In genomic region chr5:176677209-176677931, GRCh38 we compare ENCODE assay signal across 28 cellular contexts. TPM values are rescaled to one million over a fixed set of nuclear protein-coding genes. Genes with fewer than 3 reads are reported as not detected.
A peak's percentile ranks its signal among the peaks of the same experiment; 100 is the strongest.
DNase-seq lines count a peak whose midpoint lies in the region; ATAC-seq, FAIRE-seq and TF ChIP-seq lines count a peak whose summit lies in the region.
"Had no signal": no experiment of that assay in that cellular context is flagged by ENCODE, and none has a peak within 500 bp of the region (broad histone marks: within the 10 kb centered on the region; RNA-seq: fewer than 3 reads in every experiment).

No MANE protein-coding gene starts in this region.

- TF ChIP-seq CTCF in right atrium auricular region (IDR thresholded peaks at IDR 0.05), result no peak
- TF ChIP-seq CTCF in K562 (IDR thresholded peaks at IDR 0.05 in 2 of 3, conservative IDR thresholded peaks at IDR 0.05 in 1 of 3; ENCODE audit: insufficient read depth in 2 of 3, low read depth in 1 of 3, low read length in 3 of 3), result no peak
- TF ChIP-seq CTCF in kidney (IDR thresholded peaks at IDR 0.05; ENCODE audit: borderline replicate concordance, extremely low read depth, insufficient read depth), result no peak
- TF ChIP-seq CTCF in mammary epithelial cell (conservative IDR thresholded peaks at IDR 0.05 in 1 of 2, IDR thresholded peaks at IDR 0.05 in 1 of 2; ENCODE audit: extremely low read depth in 1 of 2, insufficient read depth in 1 of 2, low read depth in 1 of 2, low read length in 2 of 2), result no peak
- TF ChIP-seq CTCF in mesothelial cell of epicardium (IDR thresholded peaks at IDR 0.05; ENCODE audit: unreplicated experiment), result no peak

- no peak overlapping the region for H3K4me3 Mint-ChIP-seq in mesothelial cell of epicardium
- H3K4me3 Mint-ChIP-seq: activated B cell treated with CpG ODN at 0.5 μM for 24 hours; activated naive CD8-positive, alpha-beta T cell treated with anti-CD3 and anti-CD28 coated beads for 36 hours; naive thymus-derived CD4-positive, alpha-beta T cell; stimulated activated naive CD8-positive, alpha-beta T cell treated with anti-CD3 and anti-CD28 coated beads, Interleukin-15, Interleukin-2, amounts not matched to agents 100 ng/mL and 50 ng/mL, for 24 hours had no signal

- H3K4me2 ChIP-seq in K562 (ENCODE audit: insufficient read depth, low read length) (no peak overlapping the region), mammary epithelial cell (ENCODE audit: insufficient read depth, low read depth, low read length) (no peak overlapping the region)
- H3K4me2 ChIP-seq: PC-9 had no signal

- H3K4me1 Mint-ChIP-seq in mesothelial cell of epicardium, result no peaks in the 10 kb centered on the region
- H3K4me1 Mint-ChIP-seq: activated naive CD8-positive, alpha-beta T cell treated with anti-CD3 and anti-CD28 coated beads for 36 hours had no signal

- H3K9me3 Mint-ChIP-seq in mesothelial cell of epicardium, result no peaks in the 10 kb centered on the region
- H3K9me3 Mint-ChIP-seq: activated B cell treated with CpG ODN at 0.5 μM for 24 hours; activated naive CD8-positive, alpha-beta T cell treated with anti-CD3 and anti-CD28 coated beads for 36 hours; naive thymus-derived CD4-positive, alpha-beta T cell; stimulated activated naive CD8-positive, alpha-beta T cell treated with anti-CD3 and anti-CD28 coated beads, Interleukin-15, Interleukin-2, amounts not matched to agents 100 ng/mL and 50 ng/mL, for 24 hours had no signal

- ATAC-seq in Right ventricle myocardium superior (ENCODE audit: poor library complexity) (peak; percentile 76), K562 (no peak), HG03342 (IDR thresholded peaks at IDR 0.05; ENCODE audit: unreplicated experiment) (no peak)
- ATAC-seq: naive thymus-derived CD4-positive, alpha-beta T cell; sciatic nerve had no signal

- dilution Hi-C loops in mammary epithelial cell (cut with HindIII; ENCODE audit: low sequenced_read_pairs), result no loop called here

- H2AFZ ChIP-seq in K562 (ENCODE audit: low read depth, low read length), result peak overlapping the region; percentile 84; the same call in 1 of the 2 replicates
- H2AFZ ChIP-seq in mammary epithelial cell (ENCODE audit: low read depth, low read length), result no peak overlapping the region
- H2AFZ ChIP-seq: parathyroid adenoma had no signal

- no peak for FAIRE-seq in K562 (lab: Jason Lieb, UNC)
- FAIRE-seq in kidney (lab: Jason Lieb, UNC), result no peak
- FAIRE-seq: A204.1 had no signal

- no TSS peak for BruUV-seq in K562 (replicated peaks; lab: Mats Ljungman, UMichigan)
- BruUV-seq in mammary epithelial cell (replicated peaks; lab: Mats Ljungman, UMichigan), result no TSS peak

- H3K27me3 ChIP-seq in right atrium auricular region (peaks cover 0 to 10% of the 10 kb centered on the region in 2 donors), K562 (ENCODE audit: control insufficient read depth in 2 of 2, insufficient read depth in 2 of 2, low read length in 2 of 2) (peaks cover 13 to 27% of the 10 kb centered on the region in 2 experiments), mammary epithelial cell (ENCODE audit: insufficient read depth, low read length) (peaks cover 10% of the 10 kb centered on the region)
- H3K27me3 ChIP-seq: BE2C had no signal

- H3K9me3 ChIP-seq in right atrium auricular region, result no peaks in the 10 kb centered on the region
- no peaks in the 10 kb centered on the region for H3K9me3 ChIP-seq in K562 (replicated peaks; ENCODE audit: control insufficient read depth, insufficient read depth, low read depth, low read length)
- no peaks in the 10 kb centered on the region for H3K9me3 ChIP-seq in kidney (ENCODE audit: control insufficient read depth in 1 of 2, low read length in 2 of 2)
- H3K9me3 ChIP-seq in mammary epithelial cell (replicated peaks; ENCODE audit: insufficient read depth, low read length), result no peaks in the 10 kb centered on the region
- H3K9me3 ChIP-seq: BE2C, tibial artery had no signal

- H3K4me1 ChIP-seq in right atrium auricular region, result peaks cover 0 to 49% of the 10 kb centered on the region in 2 donors
- peaks cover 18 to 35% of the 10 kb centered on the region in 2 experiments for H3K4me1 ChIP-seq in K562 (replicated peaks in 1 of 2; ENCODE audit: control insufficient read depth in 2 of 2, insufficient read depth in 2 of 2, low read length in 2 of 2)
- H3K4me1 ChIP-seq in kidney (ENCODE audit: control insufficient read depth in 1 of 2, insufficient read depth in 1 of 2, low read depth in 1 of 2, low read length in 2 of 2), result peaks cover 2 to 8% of the 10 kb centered on the region in 2 donors
- H3K4me1 ChIP-seq in mammary epithelial cell (ENCODE audit: insufficient read depth, low read length), result no peaks in the 10 kb centered on the region
- H3K4me1 ChIP-seq: parathyroid adenoma had no signal

- H3K9ac ChIP-seq in K562 (ENCODE audit: insufficient read depth in 1 of 2, low read depth in 2 of 2, low read length in 2 of 2), result 0 out of 4 replicates have a peak overlapping the region, but pooled peaks of 1 of the 2 experiments have one; percentile 20
- no peak overlapping the region for H3K9ac ChIP-seq in kidney (ENCODE audit: low read length in 2 of 2)
- no peak overlapping the region for H3K9ac ChIP-seq in mammary epithelial cell (ENCODE audit: insufficient read depth, low read length)
- H3K9ac ChIP-seq: parathyroid adenoma had no signal

- in situ Hi-C loops in K562 (cut with MboI), result no loop called here
- in situ Hi-C loops in mammary epithelial cell (cut with MboI; ENCODE audit: low sequenced_read_pairs in 2 of 2), result no loop called here

- intact Hi-C loops in Right ventricle myocardium superior (cut with DNase I) (no loop called here), K562 (cut with micrococcal nuclease) (no loop called here), kidney (cut with DNase I) (no loop called here), mammary epithelial cell (cut with micrococcal nuclease) (no loop called here)

- CTCF ChIA-PET in K562 (lab: Yijun Ruan, JAX; ENCODE audit: low intra/inter-chr PET ratio) (no interaction called here), mammary epithelial cell (lab: Charles Lee; ENCODE audit: low non-redundant PET) (no interaction called here)

- no peak overlapping the region for H3K4me3 ChIP-seq in right atrium auricular region
- no peak overlapping the region for H3K4me3 ChIP-seq in K562
- H3K4me3 ChIP-seq in kidney (ENCODE audit: low read length in 2 of 2), result no peak overlapping the region
- no peak overlapping the region for H3K4me3 ChIP-seq in mammary epithelial cell (replicated peaks in 1 of 3; ENCODE audit: insufficient read depth in 1 of 3, low read depth in 2 of 3, low read length in 3 of 3)
- H3K4me3 ChIP-seq: PC-9, tibial artery had no signal

- H3K79me2 ChIP-seq in K562 (ENCODE audit: control insufficient read depth, insufficient read depth, low read length), result no peaks in the 10 kb centered on the region
- no peaks in the 10 kb centered on the region for H3K79me2 ChIP-seq in mammary epithelial cell (ENCODE audit: insufficient read depth, low read length)
- H3K79me2 ChIP-seq: parathyroid adenoma had no signal

- TF ChIP-seq EP300 in K562 (IDR thresholded peaks at IDR 0.05; ENCODE audit: low read length), result no peak

- WGBS in K562 (ENCODE audit: insufficient coverage, low coverage, missing lambda C conversion rate), result 61% methylated on average over 10 of the region's 12 CpGs
- WGBS in mammary epithelial cell (ENCODE audit: low coverage, missing lambda C conversion rate), result 78% methylated on average over 7 of the region's 12 CpGs

- TF ChIP-seq POLR2A in K562 (conservative IDR thresholded peaks at IDR 0.05), result no peak

- H3K27ac Mint-ChIP-seq in mesothelial cell of epicardium, result no peak overlapping the region
- H3K27ac Mint-ChIP-seq: activated B cell treated with CpG ODN at 0.5 μM for 24 hours; activated naive CD8-positive, alpha-beta T cell treated with anti-CD3 and anti-CD28 coated beads for 36 hours; naive thymus-derived CD4-positive, alpha-beta T cell; stimulated activated naive CD8-positive, alpha-beta T cell treated with anti-CD3 and anti-CD28 coated beads, Interleukin-15, Interleukin-2, amounts not matched to agents 100 ng/mL and 50 ng/mL, for 24 hours had no signal

- H3K36me3 Mint-ChIP-seq in mesothelial cell of epicardium, result no peaks in the 10 kb centered on the region
- H3K36me3 Mint-ChIP-seq: activated naive CD8-positive, alpha-beta T cell treated with anti-CD3 and anti-CD28 coated beads for 36 hours; naive thymus-derived CD4-positive, alpha-beta T cell had no signal

- H3K27ac ChIP-seq in right atrium auricular region (no peak overlapping the region), K562 (ENCODE audit: extremely low read depth, low read depth, low read length) (no peak overlapping the region), kidney (ENCODE audit: low read depth in 2 of 2, low read length in 2 of 2) (no peak overlapping the region), mammary epithelial cell (ENCODE audit: insufficient read depth, low read depth, low read length) (no peak overlapping the region)
- H3K27ac ChIP-seq: parathyroid adenoma, PC-9, tibial artery had no signal

- no peaks in the 10 kb centered on the region for H3K9me1 ChIP-seq in K562 (ENCODE audit: control insufficient read depth, insufficient read depth, low read length)

- POLR2A ChIA-PET in K562 (lab: Yijun Ruan, JAX), result interaction anchor here (0.5 to 1.7 kb wide), 4 partner anchors 17 to 366 kb away, joined by 3 to 6 read pairs (median 3); no protein-coding TSS in a partner anchor

- no peaks in the 10 kb centered on the region for H4K20me1 ChIP-seq in K562 (replicated peaks; ENCODE audit: control insufficient read depth, insufficient read depth, low read length)
- H4K20me1 ChIP-seq in mammary epithelial cell (ENCODE audit: insufficient read depth, low read length), result no peaks in the 10 kb centered on the region

- no peaks in the 10 kb centered on the region for H3K36me3 ChIP-seq in right atrium auricular region
- H3K36me3 ChIP-seq in K562 (ENCODE audit: control insufficient read depth, insufficient read depth, low read length), result no peaks in the 10 kb centered on the region
- no peaks in the 10 kb centered on the region for H3K36me3 ChIP-seq in kidney (ENCODE audit: control insufficient read depth in 1 of 2, insufficient read depth in 2 of 2, low read length in 2 of 2)
- H3K36me3 ChIP-seq in mammary epithelial cell (ENCODE audit: insufficient read depth, low read length), result no peaks in the 10 kb centered on the region
- H3K36me3 ChIP-seq: BE2C, tibial artery had no signal

- DNase-seq in Right ventricle myocardium superior (peak; percentile 66), right atrium auricular region (ENCODE audit: low spot score) (no peak), K562 (ENCODE audit: extremely low read depth in 1 of 4, low spot score in 3 of 4) (no peak), kidney (peak; percentile 43), mammary epithelial cell (no peak), inferior parietal cortex (ENCODE audit: extremely low spot score) (no peak), mesothelial cell of epicardium (ENCODE audit: low spot score in 2 of 2, unreplicated experiment in 2 of 2) (no peak)
- DNase-seq: activated B cell treated with CpG ODN at 0.5 μM for 24 hours; activated effector memory CD4-positive, alpha-beta T cell treated with Interleukin-2 at 50 U/mL for 16 hours; activated naive CD8-positive, alpha-beta T cell treated with anti-CD3 and anti-CD28 coated beads for 36 hours; BE2C; DMS79 treated with DMSO at 0.1 percent for 48 hours; glutamatergic neuron; naive thymus-derived CD4-positive, alpha-beta T cell; NCI-H1105; NCI-H2081 treated with DMSO at 0.1 percent for 48 hours; PC-9; SHP77 treated with DMSO at 0.1 percent for 48 hours; stimulated activated CD4-positive, alpha-beta T cell treated with anti-CD3 and anti-CD28 coated beads, Interleukin-4, amount 100 ng/mL, for 4 hours; tibial artery had no signal

- TF ChIP-seq RAD21 in K562 (CRISPR knock-in tag; conservative IDR thresholded peaks at IDR 0.05 in 1 of 2, IDR thresholded peaks at IDR 0.05 in 1 of 2), result no peak

- H3K27me3 Mint-ChIP-seq in mesothelial cell of epicardium (ENCODE audit: low read depth), result peaks cover 55% of the 10 kb centered on the region

RNA-seq across cellular contexts. Expression of gene TSPAN17, which starts 30.1 kb away (rescaled TPM):
- total RNA-seq in Right ventricle myocardium superior (27.4 TPM), right atrium auricular region (10 to 100 TPM; 15.0 to 20.4 TPM), K562 (2014; rRNA removed) (31.6 and 43.8 TPM in 2 replicates), K562 (2014; rRNA removed; fragmentation: Illumina TruSeq; extraction: Trizol) (28.2 and 30.4 TPM in 2 replicates), K562 (2015; rRNA removed; fragmentation: Illumina TruSeq; extraction: Trizol) (33.5 and 34.5 TPM in 2 replicates), K562 (2021) (53.3 and 58.3 TPM in 2 replicates), kidney (34.3 TPM), mammary epithelial cell (10 to 100 TPM; 47.4 to 48.8 TPM), mesothelial cell of epicardium (47.3 to 51.1 TPM (median 47.3 TPM) in 3 replicates)
- 52.6 and 123 TPM in 2 replicates for total RNA-seq in K562 (2011; cell fraction: chromatin; rRNA removed; ENCODE audit: low replicate concordance)
- 102 and 110 TPM in 2 replicates for total RNA-seq in K562 (2011; cell fraction: nucleolus; rRNA removed)
- total RNA-seq in K562 (2011; cell fraction: nucleoplasm; rRNA removed), result 84.3 and 103 TPM in 2 replicates
- polyA plus RNA-seq in K562 (2011; rRNA removed) (38.7 and 44.3 TPM in 2 replicates), K562 (2014; fragmentation: Illumina TruSeq; extraction: Trizol) (49.9 and 51.9 TPM in 2 replicates), K562 (2014; fragmentation: Nextera tagmentation; extraction: Ambion mirVana) (1 to 10 TPM in 1 of 2 experiments, under 1 TPM in 1; 0.73 to 2.9 TPM), K562 (2014; rRNA removed) (43.3 and 58.6 TPM in 2 replicates), kidney (ENCODE audit: insufficient read depth, low read depth, low replicate concordance) (32.1 TPM), mammary epithelial cell (39.2 TPM)
- 43.2 and 65.5 TPM in 2 replicates for polyA plus RNA-seq in K562 (2011; cell fraction: cytosol; rRNA removed)
- polyA plus RNA-seq in K562 (2011; cell fraction: nucleus; rRNA removed), result 114 and 153 TPM in 2 replicates
- 36.7 and 36.8 TPM in 2 replicates for polyA plus RNA-seq in K562 (2012)
- polyA minus RNA-seq in K562 (2011; rRNA and poly(A)+ RNA removed), result 24.3 and 45.7 TPM in 2 replicates
- polyA minus RNA-seq in K562 (2011; cell fraction: cytosol; rRNA and poly(A)+ RNA removed), result 30.5 and 31.3 TPM in 2 replicates
- polyA minus RNA-seq in K562 (2011; cell fraction: nucleus; rRNA and poly(A)+ RNA removed), result 18.9 and 21.5 TPM in 2 replicates
- polyA minus RNA-seq in mammary epithelial cell, result 36.0 TPM

RNA-seq across cellular contexts. Expression of gene EIF4E1B, which starts 46.9 kb away (rescaled TPM):
- total RNA-seq in Right ventricle myocardium superior, result not detected
- not detected for total RNA-seq in right atrium auricular region
- total RNA-seq in K562 (2011; cell fraction: chromatin; rRNA removed; ENCODE audit: low replicate concordance), result not detected in 2 replicates
- total RNA-seq in K562 (2011; cell fraction: nucleolus; rRNA removed), result not detected in 2 replicates
- not detected in 2 replicates for total RNA-seq in K562 (2011; cell fraction: nucleoplasm; rRNA removed)
- total RNA-seq in K562 (2014; rRNA removed), result not detected in 2 replicates
- total RNA-seq in K562 (2014; rRNA removed; fragmentation: Illumina TruSeq; extraction: Trizol), result not detected in 2 replicates
- total RNA-seq in K562 (2015; rRNA removed; fragmentation: Illumina TruSeq; extraction: Trizol), result not detected in 2 replicates
- not detected in 2 replicates for total RNA-seq in K562 (2021)
- polyA plus RNA-seq in K562 (2011; rRNA removed), result 0.04 TPM in 1 of 2 replicates, not detected in the other
- polyA plus RNA-seq in K562 (2011; cell fraction: cytosol; rRNA removed), result not detected in 2 replicates
- polyA plus RNA-seq in K562 (2011; cell fraction: nucleus; rRNA removed), result 0.20 TPM in 1 of 2 replicates, not detected in the other
- not detected in 2 replicates for polyA plus RNA-seq in K562 (2012)
- polyA plus RNA-seq in K562 (2014; fragmentation: Illumina TruSeq; extraction: Trizol), result not detected in 2 replicates
- polyA plus RNA-seq in K562 (2014; fragmentation: Nextera tagmentation; extraction: Ambion mirVana), result not detected
- polyA plus RNA-seq in K562 (2014; rRNA removed), result not detected in 2 replicates
- polyA minus RNA-seq in K562 (2011; rRNA and poly(A)+ RNA removed), result not detected in 2 replicates
- polyA minus RNA-seq in K562 (2011; cell fraction: cytosol; rRNA and poly(A)+ RNA removed), result not detected in 2 replicates
- not detected in 2 replicates for polyA minus RNA-seq in K562 (2011; cell fraction: nucleus; rRNA and poly(A)+ RNA removed)
- total RNA-seq in kidney, result not detected
- polyA plus RNA-seq in kidney (ENCODE audit: insufficient read depth, low read depth, low replicate concordance), result not detected
- not detected for total RNA-seq in mammary epithelial cell
- not detected for polyA plus RNA-seq in mammary epithelial cell
- not detected for polyA minus RNA-seq in mammary epithelial cell
- not detected in 3 replicates for total RNA-seq in mesothelial cell of epicardium
- total RNA-seq: activated B cell treated with CpG ODN at 0.5 μM for 24 hours; activated naive CD8-positive, alpha-beta T cell treated with anti-CD3 and anti-CD28 coated beads for 36 hours; chondrocyte; H4; naive thymus-derived CD4-positive, alpha-beta T cell; NCI-H460; PC-9; sciatic nerve had no signal
- polyA plus RNA-seq: naive thymus-derived CD4-positive, alpha-beta T cell had no signal

RNA-seq across cellular contexts. Expression of gene SNCB, which starts 47.0 kb away (rescaled TPM):
- total RNA-seq in Right ventricle myocardium superior (not detected), right atrium auricular region (under 1 TPM in 1 of 2 donors, not detected in 1; 0.67 TPM), K562 (2014; rRNA removed) (0.29 TPM in 1 of 2 replicates, not detected in the other), K562 (2014; rRNA removed; fragmentation: Illumina TruSeq; extraction: Trizol) (not detected in 2 replicates), K562 (2015; rRNA removed; fragmentation: Illumina TruSeq; extraction: Trizol) (not detected in 2 replicates), K562 (2021) (not detected in 2 replicates), kidney (not detected), mammary epithelial cell (1 to 10 TPM in 1 of 2 donors, not detected in 1; 1.2 TPM), mesothelial cell of epicardium (not detected in 3 replicates)
- total RNA-seq in K562 (2011; cell fraction: chromatin; rRNA removed; ENCODE audit: low replicate concordance), result not detected in 2 replicates
- total RNA-seq in K562 (2011; cell fraction: nucleolus; rRNA removed), result not detected in 2 replicates
- total RNA-seq in K562 (2011; cell fraction: nucleoplasm; rRNA removed), result not detected in 2 replicates
- polyA plus RNA-seq in K562 (2011; rRNA removed) (0.11 TPM in 1 of 2 replicates, not detected in the other), K562 (2014; fragmentation: Illumina TruSeq; extraction: Trizol) (not detected in 2 replicates), K562 (2014; fragmentation: Nextera tagmentation; extraction: Ambion mirVana) (not detected), K562 (2014; rRNA removed) (not detected in 2 replicates), kidney (ENCODE audit: insufficient read depth, low read depth, low replicate concordance) (not detected), mammary epithelial cell (0.42 TPM)
- 0.13 TPM in 1 of 2 replicates, not detected in the other for polyA plus RNA-seq in K562 (2011; cell fraction: cytosol; rRNA removed)
- polyA plus RNA-seq in K562 (2011; cell fraction: nucleus; rRNA removed), result 0.11 TPM in 2 replicates
- not detected in 2 replicates for polyA plus RNA-seq in K562 (2012)
- polyA minus RNA-seq in K562 (2011; rRNA and poly(A)+ RNA removed), result not detected in 2 replicates
- polyA minus RNA-seq in K562 (2011; cell fraction: cytosol; rRNA and poly(A)+ RNA removed), result not detected in 2 replicates
- not detected in 2 replicates for polyA minus RNA-seq in K562 (2011; cell fraction: nucleus; rRNA and poly(A)+ RNA removed)
- not detected for polyA minus RNA-seq in mammary epithelial cell
- total RNA-seq: activated B cell treated with CpG ODN at 0.5 μM for 24 hours; naive thymus-derived CD4-positive, alpha-beta T cell; PC-9; sciatic nerve had no signal
- polyA plus RNA-seq: naive thymus-derived CD4-positive, alpha-beta T cell had no signal

Comparison
In these comparisons a context has a peak if more than half of its experiments do, and no peak if none do; other contexts are left out.
1. DNase-seq: peak in Right ventricle myocardium superior (single experiment) and kidney (single experiment); none in right atrium auricular region (single experiment), K562 (0 of 4), mammary epithelial cell (single experiment), inferior parietal cortex (single experiment) and mesothelial cell of epicardium (0 of 2).